Comparison of ENCODE assay signal across 1 cellular context in the genomic region with DNA sequence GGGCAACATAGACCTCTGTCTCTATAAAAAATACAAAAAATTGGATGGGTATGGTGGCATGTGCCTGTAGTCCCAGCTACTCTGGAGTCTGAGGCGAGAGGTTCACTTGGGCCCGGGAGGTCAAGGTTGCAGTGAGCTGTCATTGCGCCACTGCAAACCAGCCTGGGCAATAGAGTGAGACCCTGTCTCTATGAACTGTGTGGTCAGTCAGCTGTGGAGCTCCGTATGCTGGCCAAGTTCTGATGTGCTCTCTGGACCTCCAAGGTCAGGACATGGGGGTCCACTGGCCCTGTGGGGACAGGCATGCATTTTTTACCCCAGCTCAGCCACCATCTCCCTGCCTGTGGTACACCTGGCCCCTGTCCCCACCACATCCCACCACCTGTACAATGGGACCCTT.
TF ChIP-seq lines count a peak whose summit lies in the region.

No MANE protein-coding gene starts in this region.

TF ChIP-seq in HepG2, 621 proteins besides CTCF, POLR2A, EP300 and RAD21 (continued from another document):
- TF ChIP-seq, protein P1, sequence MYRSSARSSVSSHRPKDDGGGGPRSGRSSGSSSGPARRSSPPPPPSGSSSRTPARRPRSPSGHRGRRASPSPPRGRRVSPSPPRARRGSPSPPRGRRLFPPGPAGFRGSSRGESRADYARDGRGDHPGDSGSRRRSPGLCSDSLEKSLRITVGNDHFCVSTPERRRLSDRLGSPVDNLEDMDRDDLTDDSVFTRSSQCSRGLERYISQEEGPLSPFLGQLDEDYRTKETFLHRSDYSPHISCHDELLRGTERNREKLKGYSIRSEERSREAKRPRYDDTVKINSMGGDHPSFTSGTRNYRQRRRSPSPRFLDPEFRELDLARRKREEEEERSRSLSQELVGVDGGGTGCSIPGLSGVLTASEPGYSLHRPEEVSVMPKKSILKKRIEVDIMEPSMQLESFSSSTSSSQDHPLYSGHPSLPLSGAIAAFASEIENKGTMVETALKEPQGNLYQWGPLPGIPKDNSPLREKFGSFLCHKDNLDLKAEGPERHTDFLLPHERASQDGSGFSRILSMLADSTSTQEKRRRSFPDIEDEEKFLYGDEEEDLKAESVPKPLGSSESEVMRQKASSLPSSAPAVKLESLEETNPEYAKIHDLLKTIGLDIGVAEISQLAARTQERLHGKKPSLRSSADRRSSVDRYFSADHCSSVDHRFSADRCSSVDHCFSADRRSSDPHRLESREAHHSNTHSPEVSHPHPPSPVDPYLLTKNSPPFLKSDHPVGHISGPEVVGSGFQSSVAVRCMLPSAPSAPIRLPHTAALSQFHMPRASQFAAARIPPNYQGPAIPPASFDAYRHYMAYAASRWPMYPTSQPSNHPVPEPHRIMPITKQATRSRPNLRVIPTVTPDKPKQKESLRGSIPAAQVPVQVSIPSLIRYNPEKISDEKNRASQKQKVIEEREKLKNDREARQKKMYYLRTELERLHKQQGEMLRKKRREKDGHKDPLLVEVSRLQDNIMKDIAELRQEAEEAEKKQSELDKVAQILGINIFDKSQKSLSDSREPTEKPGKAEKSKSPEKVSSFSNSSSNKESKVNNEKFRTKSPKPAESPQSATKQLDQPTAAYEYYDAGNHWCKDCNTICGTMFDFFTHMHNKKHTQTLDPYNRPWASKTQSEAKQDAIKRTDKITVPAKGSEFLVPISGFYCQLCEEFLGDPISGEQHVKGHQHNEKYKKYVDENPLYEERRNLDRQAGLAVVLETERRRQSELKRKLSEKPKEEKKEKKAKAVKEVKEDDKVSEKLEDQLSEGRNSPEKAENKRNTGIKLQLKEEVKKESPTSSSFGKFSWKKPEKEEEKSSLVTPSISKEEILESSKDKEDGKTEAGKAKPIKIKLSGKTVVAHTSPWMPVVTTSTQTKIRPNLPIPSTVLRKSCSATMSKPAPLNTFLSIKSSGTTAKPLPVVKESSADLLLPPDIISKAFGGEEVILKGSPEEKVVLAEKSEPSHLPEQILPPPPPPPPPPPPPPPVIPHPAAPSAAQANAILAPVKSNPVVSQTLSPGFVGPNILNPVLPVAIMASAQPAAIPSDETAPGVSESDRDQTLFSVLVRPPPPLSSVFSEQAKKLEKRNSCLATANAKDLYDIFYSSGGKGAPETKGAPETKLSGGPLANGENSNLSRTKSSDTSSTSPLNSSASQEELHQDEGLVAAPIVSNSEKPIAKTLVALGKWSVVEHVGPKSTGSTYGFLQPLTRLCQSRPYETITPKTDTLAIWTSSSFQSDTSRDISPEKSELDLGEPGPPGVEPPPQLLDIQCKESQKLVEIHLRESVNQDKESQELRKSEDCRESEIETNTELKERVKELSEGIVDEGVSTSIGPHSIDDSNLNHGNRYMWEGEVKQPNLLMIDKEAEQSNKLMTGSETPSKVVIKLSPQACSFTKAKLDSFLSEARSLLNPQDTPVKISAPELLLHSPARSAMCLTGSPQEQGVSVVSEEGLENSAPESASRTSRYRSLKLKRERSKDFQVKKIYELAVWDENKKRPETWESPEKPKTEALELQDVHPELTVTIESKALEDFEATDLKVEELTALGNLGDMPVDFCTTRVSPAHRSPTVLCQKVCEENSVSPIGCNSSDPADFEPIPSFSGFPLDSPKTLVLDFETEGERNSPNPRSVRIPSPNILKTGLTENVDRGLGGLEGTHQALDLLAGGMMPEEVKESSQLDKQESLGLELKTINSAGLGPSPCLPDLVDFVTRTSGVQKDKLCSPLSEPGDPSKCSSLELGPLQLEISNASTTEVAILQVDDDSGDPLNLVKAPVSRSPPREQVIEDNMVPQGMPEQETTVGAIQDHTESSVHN (CRISPR knock-in tag; IDR thresholded peaks at IDR 0.05): no peak
- TF ChIP-seq TBX2 (CRISPR knock-in tag; IDR thresholded peaks at IDR 0.05; ENCODE audit: borderline replicate concordance) (no peak), CREM (IDR thresholded peaks at IDR 0.05) (no peak), CREM (CRISPR knock-in tag; IDR thresholded peaks at IDR 0.05) (no peak), KDM6A (CRISPR knock-in tag; IDR thresholded peaks at IDR 0.05; ENCODE audit: low read depth) (no peak), ZMYM4 (CRISPR knock-in tag; IDR thresholded peaks at IDR 0.05) (0 out of 2 replicates have a peak, but pooled peaks have one; percentile 27), SETDB1 (CRISPR knock-in tag; IDR thresholded peaks at IDR 0.05; ENCODE audit: borderline replicate concordance) (no peak), HDAC2 (CRISPR knock-in tag; IDR thresholded peaks at IDR 0.05) (no peak), NFRKB (IDR thresholded peaks at IDR 0.05) (no peak), PRMT3 (CRISPR knock-in tag; IDR thresholded peaks at IDR 0.05; ENCODE audit: borderline replicate concordance, low read depth) (no peak), THYN1 (CRISPR knock-in tag; IDR thresholded peaks at IDR 0.05; ENCODE audit: borderline replicate concordance, low read depth) (no peak)
- TF ChIP-seq, protein P2, sequence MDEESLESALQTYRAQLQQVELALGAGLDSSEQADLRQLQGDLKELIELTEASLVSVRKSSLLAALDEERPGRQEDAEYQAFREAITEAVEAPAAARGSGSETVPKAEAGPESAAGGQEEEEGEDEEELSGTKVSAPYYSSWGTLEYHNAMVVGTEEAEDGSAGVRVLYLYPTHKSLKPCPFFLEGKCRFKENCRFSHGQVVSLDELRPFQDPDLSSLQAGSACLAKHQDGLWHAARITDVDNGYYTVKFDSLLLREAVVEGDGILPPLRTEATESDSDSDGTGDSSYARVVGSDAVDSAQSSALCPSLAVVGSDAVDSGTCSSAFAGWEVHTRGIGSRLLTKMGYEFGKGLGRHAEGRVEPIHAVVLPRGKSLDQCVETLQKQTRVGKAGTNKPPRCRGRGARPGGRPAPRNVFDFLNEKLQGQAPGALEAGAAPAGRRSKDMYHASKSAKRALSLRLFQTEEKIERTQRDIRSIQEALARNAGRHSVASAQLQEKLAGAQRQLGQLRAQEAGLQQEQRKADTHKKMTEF (CRISPR knock-in tag; IDR thresholded peaks at IDR 0.05): no peak
- TF ChIP-seq, protein P3, sequence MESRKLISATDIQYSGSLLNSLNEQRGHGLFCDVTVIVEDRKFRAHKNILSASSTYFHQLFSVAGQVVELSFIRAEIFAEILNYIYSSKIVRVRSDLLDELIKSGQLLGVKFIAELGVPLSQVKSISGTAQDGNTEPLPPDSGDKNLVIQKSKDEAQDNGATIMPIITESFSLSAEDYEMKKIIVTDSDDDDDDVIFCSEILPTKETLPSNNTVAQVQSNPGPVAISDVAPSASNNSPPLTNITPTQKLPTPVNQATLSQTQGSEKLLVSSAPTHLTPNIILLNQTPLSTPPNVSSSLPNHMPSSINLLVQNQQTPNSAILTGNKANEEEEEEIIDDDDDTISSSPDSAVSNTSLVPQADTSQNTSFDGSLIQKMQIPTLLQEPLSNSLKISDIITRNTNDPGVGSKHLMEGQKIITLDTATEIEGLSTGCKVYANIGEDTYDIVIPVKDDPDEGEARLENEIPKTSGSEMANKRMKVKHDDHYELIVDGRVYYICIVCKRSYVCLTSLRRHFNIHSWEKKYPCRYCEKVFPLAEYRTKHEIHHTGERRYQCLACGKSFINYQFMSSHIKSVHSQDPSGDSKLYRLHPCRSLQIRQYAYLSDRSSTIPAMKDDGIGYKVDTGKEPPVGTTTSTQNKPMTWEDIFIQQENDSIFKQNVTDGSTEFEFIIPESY (CRISPR knock-in tag; IDR thresholded peaks at IDR 0.05): peak; percentile 23; the same call in 1 of the 2 replicates
- TF ChIP-seq, protein P4, sequence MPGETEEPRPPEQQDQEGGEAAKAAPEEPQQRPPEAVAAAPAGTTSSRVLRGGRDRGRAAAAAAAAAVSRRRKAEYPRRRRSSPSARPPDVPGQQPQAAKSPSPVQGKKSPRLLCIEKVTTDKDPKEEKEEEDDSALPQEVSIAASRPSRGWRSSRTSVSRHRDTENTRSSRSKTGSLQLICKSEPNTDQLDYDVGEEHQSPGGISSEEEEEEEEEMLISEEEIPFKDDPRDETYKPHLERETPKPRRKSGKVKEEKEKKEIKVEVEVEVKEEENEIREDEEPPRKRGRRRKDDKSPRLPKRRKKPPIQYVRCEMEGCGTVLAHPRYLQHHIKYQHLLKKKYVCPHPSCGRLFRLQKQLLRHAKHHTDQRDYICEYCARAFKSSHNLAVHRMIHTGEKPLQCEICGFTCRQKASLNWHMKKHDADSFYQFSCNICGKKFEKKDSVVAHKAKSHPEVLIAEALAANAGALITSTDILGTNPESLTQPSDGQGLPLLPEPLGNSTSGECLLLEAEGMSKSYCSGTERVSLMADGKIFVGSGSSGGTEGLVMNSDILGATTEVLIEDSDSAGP (CRISPR knock-in tag; IDR thresholded peaks at IDR 0.05; ENCODE audit: borderline replicate concordance): peak; percentile 23; the same call in 1 of the 2 replicates
